ENCODE assay signal across 8 cellular contexts in the genomic region with DNA sequence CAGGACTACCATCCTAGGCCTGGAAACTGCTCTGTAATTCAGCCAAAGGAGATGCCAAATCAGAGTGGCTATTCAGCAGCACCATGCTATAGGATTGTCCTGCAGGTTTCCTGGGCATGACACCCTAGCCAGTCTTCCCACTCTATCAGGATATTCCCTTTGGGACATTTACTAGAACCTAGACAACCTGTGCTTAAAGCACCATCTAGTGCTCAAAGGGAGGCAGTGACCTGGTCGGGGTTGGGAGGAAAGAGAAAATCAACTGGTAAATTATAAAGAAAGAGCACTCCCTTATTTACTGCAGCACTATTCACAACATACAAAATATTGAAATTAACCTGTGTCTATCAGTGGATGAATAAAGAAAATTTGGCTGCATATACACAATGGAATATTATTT.
DNase-seq lines count a peak whose midpoint lies in the region; ATAC-seq, FAIRE-seq and TF ChIP-seq lines count a peak whose summit lies in the region.

No MANE protein-coding gene starts in this region.

- DNase-seq in HFF-Myc (ENCODE audit: extremely low read depth, low read depth) (peak; percentile 30), WERI-Rb-1 (peak; percentile 33), kidney (no peak), mesenteric fat pad (ENCODE audit: low spot score) (no peak)
- DNase-seq in activated naive CD4-positive, alpha-beta T cell treated with anti-CD3 and anti-CD28 coated beads, Interleukin-2, amount 50 U/mL, for 72 hours (ENCODE audit: low spot score in 2 of 2), result no peak
- no peak for DNase-seq in activated CD4-positive, alpha-beta T cell treated with anti-CD3 and anti-CD28 coated beads, Interleukin-2, amount 50 U/mL, for 4 hours

- no peaks in the 10 kb centered on the region for H3K4me1 ChIP-seq in kidney (ENCODE audit: control insufficient read depth in 1 of 2, insufficient read depth in 1 of 2, low read depth in 1 of 2, low read length in 2 of 2)

- no peaks in the 10 kb centered on the region for H3K36me3 ChIP-seq in WERI-Rb-1
- no peaks in the 10 kb centered on the region for H3K36me3 ChIP-seq in kidney (ENCODE audit: control insufficient read depth in 1 of 2, insufficient read depth in 2 of 2, low read length in 2 of 2)

- no peaks in the 10 kb centered on the region for H3K9me3 ChIP-seq in WERI-Rb-1 (ENCODE audit: severe bottlenecking)
- no peaks in the 10 kb centered on the region for H3K9me3 ChIP-seq in kidney (ENCODE audit: control insufficient read depth in 1 of 2, low read length in 2 of 2)

- no peak for ATAC-seq in activated naive CD4-positive, alpha-beta T cell treated with anti-CD3 and anti-CD28 coated beads, Interleukin-2, amount 50 U/mL, for 72 hours
- no peak for ATAC-seq in GM21825 (IDR thresholded peaks at IDR 0.05; ENCODE audit: unreplicated experiment)

- peak; percentile 79 for TF ChIP-seq CTCF in C4-2B (conservative IDR thresholded peaks at IDR 0.05)
- peak; percentile 74 for TF ChIP-seq CTCF in HFF-Myc (IDR thresholded peaks at IDR 0.05; ENCODE audit: low read depth, low read length, missing control alignments)
- TF ChIP-seq CTCF in WERI-Rb-1 (IDR thresholded peaks at IDR 0.05; ENCODE audit: low read depth, low read length), result peak; percentile 59
- peak; percentile 37 for TF ChIP-seq CTCF in kidney (IDR thresholded peaks at IDR 0.05; ENCODE audit: borderline replicate concordance, extremely low read depth, insufficient read depth)

- no peak for FAIRE-seq in kidney (lab: Jason Lieb, UNC)

- H3K9ac ChIP-seq in kidney (ENCODE audit: low read length in 2 of 2), result no peak overlapping the region

- H3K27ac Mint-ChIP-seq in activated naive CD4-positive, alpha-beta T cell treated with anti-CD3 and anti-CD28 coated beads, Interleukin-2, amount 50 U/mL, for 72 hours, result no peak overlapping the region

- H3K9me3 Mint-ChIP-seq in activated naive CD4-positive, alpha-beta T cell treated with anti-CD3 and anti-CD28 coated beads, Interleukin-2, amount 50 U/mL, for 72 hours, result no peaks in the 10 kb centered on the region

- H3K27me3 ChIP-seq in WERI-Rb-1 (ENCODE audit: insufficient read depth, low read depth, severe bottlenecking), result no peaks in the 10 kb centered on the region

- H3K4me3 ChIP-seq in HFF-Myc (replicated peaks; ENCODE audit: low read depth, low read length) (no peak overlapping the region), WERI-Rb-1 (ENCODE audit: low read depth, low read length) (no peak overlapping the region), kidney (ENCODE audit: low read length in 2 of 2) (no peak overlapping the region)

- intact Hi-C loops in kidney (cut with DNase I), result no loop called here

- H3K36me3 Mint-ChIP-seq in activated naive CD4-positive, alpha-beta T cell treated with anti-CD3 and anti-CD28 coated beads, Interleukin-2, amount 50 U/mL, for 72 hours, result no peaks in the 10 kb centered on the region

- H3K27ac ChIP-seq in C4-2B, result no peak overlapping the region
- no peak overlapping the region for H3K27ac ChIP-seq in WERI-Rb-1
- no peak overlapping the region for H3K27ac ChIP-seq in kidney (ENCODE audit: low read depth in 2 of 2, low read length in 2 of 2)

Comparison
In these comparisons a context has a peak if more than half of its experiments do, and no peak if none do; other contexts are left out.
1. DNase-seq: peak in HFF-Myc (single experiment) and WERI-Rb-1 (single experiment); none in kidney (single experiment), activated naive CD4-positive, alpha-beta T cell treated with anti-CD3 and anti-CD28 coated beads, Interleukin-2, amount 50 U/mL, for 72 hours (0 of 2), mesenteric fat pad (single experiment) and activated CD4-positive, alpha-beta T cell treated with anti-CD3 and anti-CD28 coated beads, Interleukin-2, amount 50 U/mL, for 4 hours (0 of 2).
2. Peak in every context shown above with its lines, with median percentiles within 50 percentile points of each other: CTCF ChIP-seq.